2 cellular contexts compared by ENCODE assay signal in the genomic region with DNA sequence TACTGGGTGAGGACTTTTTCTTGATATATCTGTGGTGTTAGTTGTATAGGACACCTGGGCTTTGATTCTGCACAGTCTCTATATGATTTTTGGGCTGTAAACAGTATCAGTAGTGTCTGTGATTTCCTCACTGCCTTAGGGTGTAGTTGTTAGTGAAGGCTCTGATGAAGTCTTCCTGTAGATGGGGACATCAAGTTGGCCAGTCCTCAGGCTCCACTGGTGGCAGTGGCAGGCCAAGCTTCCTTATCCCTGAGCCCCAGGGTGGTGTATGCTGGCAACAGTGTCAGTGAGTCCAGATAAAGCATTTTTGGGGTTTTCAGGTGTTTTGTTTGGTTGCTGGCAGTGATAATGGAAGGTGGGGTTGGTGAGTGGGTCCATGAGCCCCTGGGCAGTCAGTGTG.
TF ChIP-seq lines count a peak whose summit lies in the region.

No MANE protein-coding gene starts in this region.

TF ChIP-seq in HepG2, 621 proteins besides CTCF, POLR2A, EP300 and RAD21 (continues in another document):
- TF ChIP-seq ZNF770 (CRISPR knock-in tag; IDR thresholded peaks at IDR 0.05) (no peak), ZSCAN9 (CRISPR knock-in tag; IDR thresholded peaks at IDR 0.05; ENCODE audit: borderline replicate concordance) (no peak), MLX (CRISPR knock-in tag; IDR thresholded peaks at IDR 0.05) (no peak), HNRNPH1 (optimal IDR thresholded peaks at IDR 0.05; ENCODE audit: low read depth, low read length) (no peak), ZNF839 (CRISPR knock-in tag; IDR thresholded peaks at IDR 0.05; ENCODE audit: borderline replicate concordance) (no peak), TEAD2 (CRISPR knock-in tag; IDR thresholded peaks at IDR 0.05) (no peak)
- TF ChIP-seq, protein P1, sequence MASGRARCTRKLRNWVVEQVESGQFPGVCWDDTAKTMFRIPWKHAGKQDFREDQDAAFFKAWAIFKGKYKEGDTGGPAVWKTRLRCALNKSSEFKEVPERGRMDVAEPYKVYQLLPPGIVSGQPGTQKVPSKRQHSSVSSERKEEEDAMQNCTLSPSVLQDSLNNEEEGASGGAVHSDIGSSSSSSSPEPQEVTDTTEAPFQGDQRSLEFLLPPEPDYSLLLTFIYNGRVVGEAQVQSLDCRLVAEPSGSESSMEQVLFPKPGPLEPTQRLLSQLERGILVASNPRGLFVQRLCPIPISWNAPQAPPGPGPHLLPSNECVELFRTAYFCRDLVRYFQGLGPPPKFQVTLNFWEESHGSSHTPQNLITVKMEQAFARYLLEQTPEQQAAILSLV (CRISPR knock-in tag; IDR thresholded peaks at IDR 0.05; ENCODE audit: borderline replicate concordance), result no peak
- TF ChIP-seq, protein P2, sequence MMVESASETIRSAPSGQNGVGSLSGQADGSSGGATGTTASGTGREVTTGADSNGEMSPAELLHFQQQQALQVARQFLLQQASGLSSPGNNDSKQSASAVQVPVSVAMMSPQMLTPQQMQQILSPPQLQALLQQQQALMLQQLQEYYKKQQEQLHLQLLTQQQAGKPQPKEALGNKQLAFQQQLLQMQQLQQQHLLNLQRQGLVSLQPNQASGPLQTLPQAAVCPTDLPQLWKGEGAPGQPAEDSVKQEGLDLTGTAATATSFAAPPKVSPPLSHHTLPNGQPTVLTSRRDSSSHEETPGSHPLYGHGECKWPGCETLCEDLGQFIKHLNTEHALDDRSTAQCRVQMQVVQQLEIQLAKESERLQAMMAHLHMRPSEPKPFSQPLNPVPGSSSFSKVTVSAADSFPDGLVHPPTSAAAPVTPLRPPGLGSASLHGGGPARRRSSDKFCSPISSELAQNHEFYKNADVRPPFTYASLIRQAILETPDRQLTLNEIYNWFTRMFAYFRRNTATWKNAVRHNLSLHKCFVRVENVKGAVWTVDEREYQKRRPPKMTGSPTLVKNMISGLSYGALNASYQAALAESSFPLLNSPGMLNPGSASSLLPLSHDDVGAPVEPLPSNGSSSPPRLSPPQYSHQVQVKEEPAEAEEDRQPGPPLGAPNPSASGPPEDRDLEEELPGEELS (CRISPR knock-in tag; IDR thresholded peaks at IDR 0.05), result no peak
- TF ChIP-seq, protein P3, sequence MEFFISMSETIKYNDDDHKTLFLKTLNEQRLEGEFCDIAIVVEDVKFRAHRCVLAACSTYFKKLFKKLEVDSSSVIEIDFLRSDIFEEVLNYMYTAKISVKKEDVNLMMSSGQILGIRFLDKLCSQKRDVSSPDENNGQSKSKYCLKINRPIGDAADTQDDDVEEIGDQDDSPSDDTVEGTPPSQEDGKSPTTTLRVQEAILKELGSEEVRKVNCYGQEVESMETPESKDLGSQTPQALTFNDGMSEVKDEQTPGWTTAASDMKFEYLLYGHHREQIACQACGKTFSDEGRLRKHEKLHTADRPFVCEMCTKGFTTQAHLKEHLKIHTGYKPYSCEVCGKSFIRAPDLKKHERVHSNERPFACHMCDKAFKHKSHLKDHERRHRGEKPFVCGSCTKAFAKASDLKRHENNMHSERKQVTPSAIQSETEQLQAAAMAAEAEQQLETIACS (CRISPR knock-in tag; IDR thresholded peaks at IDR 0.05), result no peak

TF ChIP-seq in WTC11, 78 proteins besides CTCF, POLR2A, EP300 and RAD21 (continued from another document):
- TF ChIP-seq, protein P4, sequence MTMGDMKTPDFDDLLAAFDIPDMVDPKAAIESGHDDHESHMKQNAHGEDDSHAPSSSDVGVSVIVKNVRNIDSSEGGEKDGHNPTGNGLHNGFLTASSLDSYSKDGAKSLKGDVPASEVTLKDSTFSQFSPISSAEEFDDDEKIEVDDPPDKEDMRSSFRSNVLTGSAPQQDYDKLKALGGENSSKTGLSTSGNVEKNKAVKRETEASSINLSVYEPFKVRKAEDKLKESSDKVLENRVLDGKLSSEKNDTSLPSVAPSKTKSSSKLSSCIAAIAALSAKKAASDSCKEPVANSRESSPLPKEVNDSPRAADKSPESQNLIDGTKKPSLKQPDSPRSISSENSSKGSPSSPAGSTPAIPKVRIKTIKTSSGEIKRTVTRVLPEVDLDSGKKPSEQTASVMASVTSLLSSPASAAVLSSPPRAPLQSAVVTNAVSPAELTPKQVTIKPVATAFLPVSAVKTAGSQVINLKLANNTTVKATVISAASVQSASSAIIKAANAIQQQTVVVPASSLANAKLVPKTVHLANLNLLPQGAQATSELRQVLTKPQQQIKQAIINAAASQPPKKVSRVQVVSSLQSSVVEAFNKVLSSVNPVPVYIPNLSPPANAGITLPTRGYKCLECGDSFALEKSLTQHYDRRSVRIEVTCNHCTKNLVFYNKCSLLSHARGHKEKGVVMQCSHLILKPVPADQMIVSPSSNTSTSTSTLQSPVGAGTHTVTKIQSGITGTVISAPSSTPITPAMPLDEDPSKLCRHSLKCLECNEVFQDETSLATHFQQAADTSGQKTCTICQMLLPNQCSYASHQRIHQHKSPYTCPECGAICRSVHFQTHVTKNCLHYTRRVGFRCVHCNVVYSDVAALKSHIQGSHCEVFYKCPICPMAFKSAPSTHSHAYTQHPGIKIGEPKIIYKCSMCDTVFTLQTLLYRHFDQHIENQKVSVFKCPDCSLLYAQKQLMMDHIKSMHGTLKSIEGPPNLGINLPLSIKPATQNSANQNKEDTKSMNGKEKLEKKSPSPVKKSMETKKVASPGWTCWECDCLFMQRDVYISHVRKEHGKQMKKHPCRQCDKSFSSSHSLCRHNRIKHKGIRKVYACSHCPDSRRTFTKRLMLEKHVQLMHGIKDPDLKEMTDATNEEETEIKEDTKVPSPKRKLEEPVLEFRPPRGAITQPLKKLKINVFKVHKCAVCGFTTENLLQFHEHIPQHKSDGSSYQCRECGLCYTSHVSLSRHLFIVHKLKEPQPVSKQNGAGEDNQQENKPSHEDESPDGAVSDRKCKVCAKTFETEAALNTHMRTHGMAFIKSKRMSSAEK (CRISPR knock-in tag; IDR thresholded peaks at IDR 0.05; ENCODE audit: borderline replicate concordance), result no peak
- TF ChIP-seq FOXJ3 (CRISPR knock-in tag; IDR thresholded peaks at IDR 0.05; ENCODE audit: borderline replicate concordance) (no peak), RELA (CRISPR knock-in tag; IDR thresholded peaks at IDR 0.05; ENCODE audit: borderline replicate concordance) (no peak), GTF2I (CRISPR knock-in tag; conservative IDR thresholded peaks at IDR 0.05) (no peak)
